ENCODE assay signal across 1 cellular context in genomic region chr4:52014903-52015302, GRCh38.
TF ChIP-seq lines count a peak whose summit lies in the region.

No MANE protein-coding gene starts in this region.

TF ChIP-seq in HepG2, 621 proteins besides CTCF, POLR2A, EP300 and RAD21:
- TF ChIP-seq ZNF773 (CRISPR knock-in tag; IDR thresholded peaks at IDR 0.05; ENCODE audit: borderline replicate concordance) (no peak), ARNT2 (CRISPR knock-in tag; IDR thresholded peaks at IDR 0.05; ENCODE audit: low read depth) (no peak), HMGA1 (CRISPR knock-in tag; conservative IDR thresholded peaks at IDR 0.05) (no peak), MXI1 (IDR thresholded peaks at IDR 0.05; ENCODE audit: borderline replicate concordance, low read depth, low read length) (no peak), ZNF18 (CRISPR knock-in tag; IDR thresholded peaks at IDR 0.05; ENCODE audit: insufficient replicate concordance) (no peak), RBM39 (IDR thresholded peaks at IDR 0.05; ENCODE audit: low read depth, low read length, poor library complexity, severe bottlenecking) (no peak), YEATS2 (CRISPR knock-in tag; IDR thresholded peaks at IDR 0.05; ENCODE audit: borderline replicate concordance) (no peak), REPIN1 (CRISPR knock-in tag; IDR thresholded peaks at IDR 0.05; ENCODE audit: borderline replicate concordance, low read depth) (no peak), GPN1 (CRISPR knock-in tag; IDR thresholded peaks at IDR 0.05; ENCODE audit: borderline replicate concordance) (no peak), ZNF614 (CRISPR knock-in tag; IDR thresholded peaks at IDR 0.05; ENCODE audit: borderline replicate concordance) (no peak), ZNF878 (CRISPR knock-in tag; IDR thresholded peaks at IDR 0.05) (no peak), ZFX (CRISPR knock-in tag; IDR thresholded peaks at IDR 0.05; ENCODE audit: low read depth) (no peak)
